12 cellular contexts compared by ENCODE assay signal in genomic region chr14:71021347-71022014, GRCh38.
DNase-seq lines count a peak whose midpoint lies in the region; TF ChIP-seq lines count a peak whose summit lies in the region.
"Had no signal": no experiment of that assay in that cellular context is flagged by ENCODE, and none has a peak within 500 bp of the region (broad histone marks: within the 10 kb centered on the region; RNA-seq: fewer than 3 reads in every experiment).

No MANE protein-coding gene starts in this region.

- TF ChIP-seq CTCF in MCF 10A (IDR thresholded peaks at IDR 0.05; ENCODE audit: unreplicated experiment) (no peak), breast epithelium (IDR thresholded peaks at IDR 0.05) (no peak), fibroblast of pulmonary artery (IDR thresholded peaks at IDR 0.05; ENCODE audit: low read length, missing control alignments) (no peak), uterus (IDR thresholded peaks at IDR 0.05) (no peak), progenitor cell of endocrine pancreas (IDR thresholded peaks at IDR 0.05; ENCODE audit: unreplicated experiment) (no peak)

- H3K4me3 Mint-ChIP-seq in MCF 10A (ENCODE audit: unreplicated experiment) (no peak overlapping the region), progenitor cell of endocrine pancreas (ENCODE audit: low read depth) (no peak overlapping the region)

- POLR2A ChIA-PET in MCF 10A (lab: Yijun Ruan, JAX) = no interaction called here

- DNase-seq in MCF 10A (ENCODE audit: unreplicated experiment) = peak; percentile 29
- no peak for DNase-seq in breast epithelium (ENCODE audit: low spot score in 2 of 2)
- DNase-seq in SJSA1 (ENCODE audit: low read depth in 1 of 2, low spot score in 2 of 2) = peak in 1 of 2 experiments; percentile 53
- DNase-seq in fibroblast of pulmonary artery (ENCODE audit: low read depth) = peak; percentile 45
- DNase-seq in uterus = no peak
- DNase-seq in D341Med (ENCODE audit: low spot score) = no peak
- DNase-seq in caudate nucleus (lab: John Stamatoyannopoulos, UW) = no peak
- DNase-seq in progenitor cell of endocrine pancreas (ENCODE audit: low spot score, unreplicated experiment) = no peak
- DNase-seq: amniotic stem cell; GOT3; stimulated activated CD4-positive, alpha-beta T cell treated with anti-CD3 and anti-CD28 coated beads, Interleukin-2, amount 100 ng/mL, for 24 hours had no signal

- TF ChIP-seq POLR2A in breast epithelium (IDR thresholded peaks at IDR 0.05) (no peak), uterus (IDR thresholded peaks at IDR 0.05) (no peak)

- H3K27ac ChIP-seq in breast epithelium (no peak overlapping the region), SJSA1 (peak overlapping the region; percentile 48), uterus (peak overlapping the region; percentile 46 to 70), caudate nucleus (ENCODE audit: low read depth, low read length) (no peak overlapping the region)
- H3K27ac ChIP-seq: thoracic aorta had no signal

- H3K4me1 Mint-ChIP-seq in MCF 10A (ENCODE audit: insufficient read depth, unreplicated experiment) (peaks cover 13% of the 10 kb centered on the region), progenitor cell of endocrine pancreas (ENCODE audit: low read depth) (no peaks in the 10 kb centered on the region)

- H3K9me3 Mint-ChIP-seq in MCF 10A (ENCODE audit: unreplicated experiment) (peaks cover 7% of the 10 kb centered on the region), progenitor cell of endocrine pancreas (ENCODE audit: low read depth) (peaks cover 5% of the 10 kb centered on the region)

- H3K4me3 ChIP-seq in breast epithelium (no peak overlapping the region), SJSA1 (no peak overlapping the region), fibroblast of pulmonary artery (replicated peaks; ENCODE audit: low read depth, low read length) (no peak overlapping the region), uterus (no peak overlapping the region)
- H3K4me3 ChIP-seq: thoracic aorta had no signal

- H3K27me3 Mint-ChIP-seq in MCF 10A (ENCODE audit: insufficient read depth, unreplicated experiment) (no peaks in the 10 kb centered on the region), progenitor cell of endocrine pancreas (no peaks in the 10 kb centered on the region)

- no peaks in the 10 kb centered on the region for H3K36me3 ChIP-seq in breast epithelium
- H3K36me3 ChIP-seq in SJSA1 = peaks cover 5% of the 10 kb centered on the region; the same call in 1 of the 2 replicates
- no peaks in the 10 kb centered on the region for H3K36me3 ChIP-seq in uterus

- H3K4me1 ChIP-seq in breast epithelium = no peaks in the 10 kb centered on the region
- H3K4me1 ChIP-seq in SJSA1 (replicated peaks) = peaks cover 13% of the 10 kb centered on the region
- no peaks in the 10 kb centered on the region for H3K4me1 ChIP-seq in uterus

- no peaks in the 10 kb centered on the region for H3K9me3 ChIP-seq in breast epithelium
- no peaks in the 10 kb centered on the region for H3K9me3 ChIP-seq in SJSA1 (replicated peaks)
- H3K9me3 ChIP-seq in uterus = no peaks in the 10 kb centered on the region
- H3K9me3 ChIP-seq: thoracic aorta had no signal

- H3K36me3 Mint-ChIP-seq in MCF 10A (ENCODE audit: insufficient read depth, unreplicated experiment) = peaks cover 36% of the 10 kb centered on the region
- peaks cover 34% of the 10 kb centered on the region for H3K36me3 Mint-ChIP-seq in progenitor cell of endocrine pancreas (ENCODE audit: insufficient read depth)

- intact Hi-C loops in MCF 10A (cut with micrococcal nuclease) = no loop called here
- intact Hi-C loops in breast epithelium (cut with DNase I; ENCODE audit: low total_unique reads) = no loop called here
- intact Hi-C loops in uterus (cut with DNase I; ENCODE audit: low total_unique reads) = no loop called here

- H3K27ac Mint-ChIP-seq in MCF 10A (ENCODE audit: low read depth, unreplicated experiment) (peak overlapping the region; percentile 55), progenitor cell of endocrine pancreas (no peak overlapping the region)

- BruUV-seq in MCF 10A (replicated peaks; lab: Mats Ljungman, UMichigan) = no TSS peak

- H3K27me3 ChIP-seq in breast epithelium (no peaks in the 10 kb centered on the region), SJSA1 (replicated peaks) (no peaks in the 10 kb centered on the region), uterus (no peaks in the 10 kb centered on the region)

- CTCF ChIA-PET in MCF 10A (lab: Yijun Ruan, JAX) = interaction anchor here (0.8 to 1.2 kb wide), 2 partner anchors 9 to 993 kb away, joined by 3 read pairs; no protein-coding TSS in a partner anchor

Comparison
In these comparisons a context has a peak if more than half of its experiments do, and no peak if none do; other contexts are left out.
1. DNase-seq: peak in MCF 10A (single experiment) and fibroblast of pulmonary artery (single experiment); none in breast epithelium (0 of 2), uterus (0 of 2), D341Med (single experiment), caudate nucleus (0 of 61) and progenitor cell of endocrine pancreas (single experiment).
2. H3K27ac ChIP-seq: peak in SJSA1 (single experiment) and uterus (2 of 2); none in breast epithelium (0 of 2) and caudate nucleus (single experiment).